15 cellular contexts compared by ENCODE assay signal in the genomic region with DNA sequence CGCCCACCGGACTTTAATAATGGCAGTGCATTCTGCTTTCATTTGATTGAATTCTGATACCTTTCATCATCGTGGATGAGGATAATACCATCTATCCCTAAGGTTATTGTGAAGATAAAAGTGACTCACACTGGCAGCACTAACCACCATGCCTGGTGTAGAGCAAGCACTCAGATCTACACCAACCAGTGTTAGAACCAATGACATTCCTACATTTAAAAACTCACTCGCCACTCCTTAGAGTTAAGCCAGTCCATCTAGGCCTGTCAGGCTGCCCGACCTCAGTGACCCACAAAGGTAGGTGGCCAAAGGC. TPM values are rescaled to one million over a fixed set of nuclear protein-coding genes. Genes with fewer than 3 reads are reported as not detected.
DNase-seq lines count a peak whose midpoint lies in the region; ATAC-seq, FAIRE-seq and TF ChIP-seq lines count a peak whose summit lies in the region.
"Had no signal": no experiment of that assay in that cellular context is flagged by ENCODE, and none has a peak within 500 bp of the region (broad histone marks: within the 10 kb centered on the region; RNA-seq: fewer than 3 reads in every experiment).

No MANE protein-coding gene starts in this region.

- H3K4me3 Mint-ChIP-seq in brain, result no peak overlapping the region
- H3K4me3 Mint-ChIP-seq: CD4-positive, CD25-positive, alpha-beta regulatory T cell had no signal

- peaks cover 0 to 3% (median 0%) of the 10 kb centered on the region in 5 experiments for H3K9me3 Mint-ChIP-seq in brain
- H3K9me3 Mint-ChIP-seq: CD4-positive, CD25-positive, alpha-beta regulatory T cell had no signal

- H3K27me3 ChIP-seq in pancreas (no peaks in the 10 kb centered on the region), ascending aorta (no peaks in the 10 kb centered on the region)
- no peaks in the 10 kb centered on the region for H3K27me3 ChIP-seq in effector memory CD4-positive, alpha-beta T cell (replicated peaks; ENCODE audit: control insufficient read depth, insufficient read depth, low read length, poor library complexity, severe bottlenecking)
- H3K27me3 ChIP-seq: uterus had no signal

- FAIRE-seq in pancreas (lab: Jason Lieb, UNC), result no peak

- H3K4me1 Mint-ChIP-seq in brain, result no peaks in the 10 kb centered on the region

- DNase-seq in pancreas (no peak), ascending aorta (ENCODE audit: low spot score in 2 of 2) (no peak), NCI-H1930 (lab: John Stamatoyannopoulos, UW) (no peak)
- DNase-seq in effector memory CD4-positive, alpha-beta T cell, result no peak
- DNase-seq: NCI-H2081 treated with DMSO at 0.1 percent for 48 hours had no signal

- no peaks in the 10 kb centered on the region for H3K36me3 Mint-ChIP-seq in brain
- H3K36me3 Mint-ChIP-seq: CD4-positive, CD25-positive, alpha-beta regulatory T cell had no signal

- peaks cover 17% of the 10 kb centered on the region for H3K27me3 Mint-ChIP-seq in brain

- H3K4me1 ChIP-seq in pancreas (no peaks in the 10 kb centered on the region), ascending aorta (no peaks in the 10 kb centered on the region)
- H3K4me1 ChIP-seq in effector memory CD4-positive, alpha-beta T cell (ENCODE audit: control insufficient read depth, insufficient read depth, low read length, poor library complexity, severe bottlenecking), result no peaks in the 10 kb centered on the region
- H3K4me1 ChIP-seq: uterus had no signal

- no peaks in the 10 kb centered on the region for H3K9me3 ChIP-seq in pancreas
- H3K9me3 ChIP-seq in ascending aorta, result no peaks in the 10 kb centered on the region
- no peaks in the 10 kb centered on the region for H3K9me3 ChIP-seq in effector memory CD4-positive, alpha-beta T cell (ENCODE audit: control insufficient read depth, low read length)
- H3K9me3 ChIP-seq: uterus had no signal

- peak; percentile 10 for ATAC-seq in HG03045 (IDR thresholded peaks at IDR 0.05; ENCODE audit: unreplicated experiment)
- ATAC-seq in pancreas, result peak in 3 of 4 donors; percentile 14 to 29 (median 18)
- ATAC-seq in HG03460 (IDR thresholded peaks at IDR 0.05; ENCODE audit: unreplicated experiment), result no peak

- 22 to 28% methylated on average over 5 of the region's 5 CpGs for WGBS in pancreas, 2 donors

- no peak overlapping the region for H3K27ac ChIP-seq in C4-2B
- H3K27ac ChIP-seq in pancreas, result no peak overlapping the region
- H3K27ac ChIP-seq in ascending aorta, result no peak overlapping the region
- H3K27ac ChIP-seq in effector memory CD4-positive, alpha-beta T cell (ENCODE audit: insufficient read depth, low read length, poor library complexity, severe bottlenecking), result no peak overlapping the region
- H3K27ac ChIP-seq: HL-60, uterus had no signal

- no peak overlapping the region for H3K27ac Mint-ChIP-seq in brain
- H3K27ac Mint-ChIP-seq: CD4-positive, CD25-positive, alpha-beta regulatory T cell had no signal

- peak; percentile 49 for TF ChIP-seq CTCF in C4-2B (conservative IDR thresholded peaks at IDR 0.05)
- peak; percentile 0 to 27 for TF ChIP-seq CTCF in brain (conservative IDR thresholded peaks at IDR 0.05)
- no peak for TF ChIP-seq CTCF in pancreas (IDR thresholded peaks at IDR 0.05)
- no peak for TF ChIP-seq CTCF in ascending aorta (IDR thresholded peaks at IDR 0.05)

- intact Hi-C loops in pancreas (cut with DNase I), result loop anchor here in 2 of 3 donors (10.0 kb wide), 2 partner anchors 344 to 654 kb away; no protein-coding TSS in a partner anchor
- intact Hi-C loops in ascending aorta (cut with DNase I), result loop anchor here (1.0 to 5.0 kb wide), 3 partner anchors 342 to 655 kb away; no protein-coding TSS in a partner anchor

- H3K36me3 ChIP-seq in pancreas (no peaks in the 10 kb centered on the region), ascending aorta (no peaks in the 10 kb centered on the region)
- no peaks in the 10 kb centered on the region for H3K36me3 ChIP-seq in effector memory CD4-positive, alpha-beta T cell (ENCODE audit: control insufficient read depth, insufficient read depth, low read length)
- H3K36me3 ChIP-seq: uterus had no signal

- H3K4me3 ChIP-seq in pancreas (no peak overlapping the region), ascending aorta (no peak overlapping the region)
- no peak overlapping the region for H3K4me3 ChIP-seq in effector memory CD4-positive, alpha-beta T cell (ENCODE audit: insufficient read depth, low read depth, low read length, poor library complexity, severe bottlenecking)
- H3K4me3 ChIP-seq: uterus had no signal

RNA-seq across cellular contexts. Expression of a gene that starts 42.8 kb away (rescaled TPM):
- not detected for polyA plus RNA-seq in brain (ENCODE audit: insufficient read depth, low read depth, low replicate concordance)
- total RNA-seq in pancreas, result not detected
- not detected for polyA plus RNA-seq in pancreas
- total RNA-seq in ascending aorta, result not detected
- total RNA-seq: CD4-positive, CD25-positive, alpha-beta regulatory T cell; dermis blood vessel endothelial cell; LHCN-M2; posterior vena cava had no signal
- polyA plus RNA-seq: CD4-positive, CD25-positive, alpha-beta regulatory T cell had no signal

Comparison
In these comparisons a context has a peak if more than half of its experiments do, and no peak if none do; other contexts are left out.
1. CTCF ChIP-seq: peak in C4-2B (single experiment) and brain (2 of 2); none in pancreas (0 of 4) and ascending aorta (0 of 3).